ENCODE assay signal across 8 cellular contexts in genomic region chr7:4744391-4745264, GRCh38. TPM values are rescaled to one million over a fixed set of nuclear protein-coding genes. Genes with fewer than 3 reads are reported as not detected.
A peak's percentile ranks its signal among the peaks of the same experiment; 100 is the strongest.
DNase-seq lines count a peak whose midpoint lies in the region; TF ChIP-seq lines count a peak whose summit lies in the region.

No MANE protein-coding gene starts in this region.

- no peaks in the 10 kb centered on the region for H3K27me3 Mint-ChIP-seq in activated naive CD8-positive, alpha-beta T cell treated with anti-CD3 and anti-CD28 coated beads for 36 hours
- no peaks in the 10 kb centered on the region for H3K27me3 Mint-ChIP-seq in osteocyte (ENCODE audit: unreplicated experiment)

- H3K27me3 ChIP-seq in tibial artery: no peaks in the 10 kb centered on the region

- peaks cover 24 to 37% (median 30%) of the 10 kb centered on the region in 3 donors for H3K36me3 ChIP-seq in tibial artery

- H3K4me1 ChIP-seq in tibial artery: peaks cover 0 to 70% (median 57%) of the 10 kb centered on the region in 4 donors

- H3K36me3 Mint-ChIP-seq in activated naive CD8-positive, alpha-beta T cell treated with anti-CD3 and anti-CD28 coated beads for 36 hours: peaks cover 58% of the 10 kb centered on the region
- peaks cover 29% of the 10 kb centered on the region for H3K36me3 Mint-ChIP-seq in osteocyte (ENCODE audit: unreplicated experiment)

- DNase-seq in EL: peak; percentile 100
- peak; percentile 100 for DNase-seq in H4 (ENCODE audit: low spot score)
- DNase-seq in LNCaP clone FGC (ENCODE audit: low read depth): peak; percentile 97
- DNase-seq in SK-N-DZ (ENCODE audit: low spot score): peak; percentile 84
- DNase-seq in activated naive CD8-positive, alpha-beta T cell treated with anti-CD3 and anti-CD28 coated beads for 36 hours: peak; percentile 77
- DNase-seq in head of caudate nucleus: peak; percentile 87 to 98 (median 94)
- peak; percentile 98 for DNase-seq in osteocyte (ENCODE audit: extremely low spot score, unreplicated experiment)
- peak; percentile 99 to 100 for DNase-seq in tibial artery

- intact Hi-C loops in head of caudate nucleus (cut with DNase I) (no loop called here), tibial artery (cut with DNase I; ENCODE audit: low total_unique reads) (loop anchor here (2.0 kb wide), 1 partner anchor 18 kb away; no protein-coding TSS in a partner anchor)

- peaks cover 1% of the 10 kb centered on the region for H3K9me3 Mint-ChIP-seq in activated naive CD8-positive, alpha-beta T cell treated with anti-CD3 and anti-CD28 coated beads for 36 hours
- no peaks in the 10 kb centered on the region for H3K9me3 Mint-ChIP-seq in osteocyte (ENCODE audit: unreplicated experiment)

- peak overlapping the region; percentile 95 for H3K27ac Mint-ChIP-seq in activated naive CD8-positive, alpha-beta T cell treated with anti-CD3 and anti-CD28 coated beads for 36 hours
- peak overlapping the region; percentile 98 for H3K27ac Mint-ChIP-seq in osteocyte (ENCODE audit: unreplicated experiment)

- H3K4me3 ChIP-seq in LNCaP clone FGC (ENCODE audit: low read depth, low read length) (peak overlapping the region; percentile 28), tibial artery (peak overlapping the region; percentile 37 to 43)

- no peaks in the 10 kb centered on the region for H3K9me3 ChIP-seq in tibial artery

- peak overlapping the region; percentile 80 to 91 for H3K27ac ChIP-seq in tibial artery

- H3K4me3 Mint-ChIP-seq in activated naive CD8-positive, alpha-beta T cell treated with anti-CD3 and anti-CD28 coated beads for 36 hours: peak overlapping the region; percentile 75
- peak overlapping the region; percentile 76 for H3K4me3 Mint-ChIP-seq in osteocyte (ENCODE audit: unreplicated experiment)

- TF ChIP-seq CTCF in LNCaP clone FGC (IDR thresholded peaks at IDR 0.05; ENCODE audit: control insufficient read depth, extremely low read depth, insufficient read depth) (no peak), osteocyte (IDR thresholded peaks at IDR 0.05) (no peak), tibial artery (IDR thresholded peaks at IDR 0.05) (no peak)

- peaks cover 66% of the 10 kb centered on the region for H3K4me1 Mint-ChIP-seq in activated naive CD8-positive, alpha-beta T cell treated with anti-CD3 and anti-CD28 coated beads for 36 hours
- H3K4me1 Mint-ChIP-seq in osteocyte (ENCODE audit: unreplicated experiment): peaks cover 62% of the 10 kb centered on the region

RNA-seq across cellular contexts. Expression of gene AP5Z1, which starts 30.8 kb away (rescaled TPM):
- total RNA-seq in H4 (2014; rRNA removed; shearing (Covaris generic)): 14.6 and 16.8 TPM in 2 replicates
- polyA plus RNA-seq in SK-N-DZ (2014; cell fraction: cytosol; rRNA removed): 26.0 and 28.2 TPM in 2 replicates
- polyA plus RNA-seq in SK-N-DZ (2014; cell fraction: nucleus; rRNA removed): 90.4 and 109 TPM in 2 replicates
- total RNA-seq in activated naive CD8-positive, alpha-beta T cell treated with anti-CD3 and anti-CD28 coated beads for 36 hours: 10 to 100 TPM; 43.1 to 47.1 TPM
- 50.2 and 55.0 TPM in 2 replicates for total RNA-seq in osteocyte

Comparison
In these comparisons a context has a peak if more than half of its experiments do, and no peak if none do; other contexts are left out.
1. Peak in every context shown above with its lines: DNase-seq, H3K4me3 ChIP-seq and H3K27ac ChIP-seq.